In the genomic region with DNA sequence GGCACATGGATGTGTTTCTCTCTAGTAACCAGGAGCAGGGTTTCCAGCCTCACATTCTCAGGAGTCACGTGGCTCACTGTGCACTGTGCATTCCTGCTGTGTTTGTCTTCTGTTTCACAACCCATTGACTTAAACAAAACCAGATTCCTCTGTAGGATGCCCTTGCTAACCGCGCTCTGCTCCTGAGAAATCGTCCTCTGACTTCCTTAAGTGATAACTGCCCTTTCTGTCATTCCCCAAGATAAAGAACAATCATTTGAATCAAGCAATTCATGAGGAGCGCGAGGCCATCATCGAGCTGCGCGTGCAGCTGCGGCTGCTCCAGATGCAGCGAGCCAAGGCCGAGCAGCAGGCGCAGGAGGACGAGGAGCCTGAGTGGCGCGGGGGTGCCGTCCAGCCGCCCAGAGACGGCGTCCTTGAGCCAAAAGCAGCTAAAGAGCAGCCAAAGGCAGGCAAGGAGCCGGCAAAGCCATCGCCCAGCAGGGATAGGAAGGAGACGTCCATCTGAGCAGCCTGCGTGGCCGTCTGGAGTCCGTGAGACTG, we compare ENCODE assay signal across 14 cellular contexts.
DNase-seq lines count a peak whose midpoint lies in the region; ATAC-seq and TF ChIP-seq lines count a peak whose summit lies in the region.
"Had no signal": no experiment of that assay in that cellular context is flagged by ENCODE, and none has a peak within 500 bp of the region (broad histone marks: within the 10 kb centered on the region; RNA-seq: fewer than 3 reads in every experiment).

No MANE protein-coding gene starts in this region.

- H3K4me1 Mint-ChIP-seq in Caco-2 (ENCODE audit: low read depth, unreplicated experiment): peaks cover 7% of the 10 kb centered on the region
- H3K4me1 Mint-ChIP-seq: activated B cell treated with CpG ODN at 0.5 μM for 24 hours had no signal

- H3K27me3 ChIP-seq in Caco-2 (replicated peaks; ENCODE audit: control insufficient read depth, insufficient read depth, low read length): no peaks in the 10 kb centered on the region

- H3K4me3 Mint-ChIP-seq in Caco-2 (ENCODE audit: unreplicated experiment): peak overlapping the region; percentile 22
- H3K4me3 Mint-ChIP-seq: activated B cell treated with CpG ODN at 0.5 μM for 24 hours; activated naive CD8-positive, alpha-beta T cell; stimulated activated naive CD8-positive, alpha-beta T cell treated with anti-CD3 and anti-CD28 coated beads, Interleukin-15, Interleukin-2, amounts not matched to agents 100 ng/mL and 50 ng/mL, for 24 hours had no signal

- no TSS peak for BruUV-seq in Caco-2 (replicated peaks; lab: Mats Ljungman, UMichigan)

- H3K4me1 ChIP-seq in Caco-2: peaks cover 10% of the 10 kb centered on the region

- H3K27ac Mint-ChIP-seq in Caco-2 (ENCODE audit: unreplicated experiment): peak overlapping the region; percentile 7
- H3K27ac Mint-ChIP-seq: activated B cell treated with CpG ODN at 0.5 μM for 24 hours; activated naive CD8-positive, alpha-beta T cell; stimulated activated naive CD8-positive, alpha-beta T cell treated with anti-CD3 and anti-CD28 coated beads, Interleukin-15, Interleukin-2, amounts not matched to agents 100 ng/mL and 50 ng/mL, for 24 hours had no signal

- H3K4me3 ChIP-seq in Caco-2 (ENCODE audit: low read depth, low read length): no peak overlapping the region
- H3K4me3 ChIP-seq: smooth muscle cell had no signal

- intact Hi-C loops in Caco-2 (cut with micrococcal nuclease; ENCODE audit: unreplicated experiment): loop anchor here (2.0 kb wide), 1 partner anchor 21 kb away; no protein-coding TSS in a partner anchor

- POLR2A ChIA-PET in Caco-2 (lab: Charles Lee): no interaction called here

- peak; percentile 66 to 71 for DNase-seq in Caco-2
- DNase-seq in amygdala (lab: John Stamatoyannopoulos, UW): peak in 41 of 56 donors; percentile 4 to 77 (median 32)
- DNase-seq in globus pallidus (ENCODE audit: low spot score): peak; percentile 79
- peak; percentile 22 for DNase-seq in renal cortical epithelial cell (ENCODE audit: low read depth)
- no peak for DNase-seq in NCI-H510A (lab: John Stamatoyannopoulos, UW)
- DNase-seq: activated B cell treated with CpG ODN at 0.5 μM for 24 hours; DMS53; NK-92 treated with Interleukin-12 subunit alpha and Interleukin-12 subunit beta, amount 100 ng/mL, for 24 hours had no signal

- no peak for TF ChIP-seq CTCF in Caco-2 (IDR thresholded peaks at IDR 0.05; ENCODE audit: insufficient read depth in 1 of 2, low read depth in 1 of 2, low read length in 1 of 2, severe bottlenecking in 1 of 2, unreplicated experiment in 1 of 2)

- H3K27me3 Mint-ChIP-seq in Caco-2 (ENCODE audit: insufficient read depth, unreplicated experiment): no peaks in the 10 kb centered on the region
- H3K27me3 Mint-ChIP-seq: activated B cell treated with CpG ODN at 0.5 μM for 24 hours; activated naive CD8-positive, alpha-beta T cell; stimulated activated naive CD8-positive, alpha-beta T cell treated with anti-CD3 and anti-CD28 coated beads, Interleukin-15, Interleukin-2, amounts not matched to agents 100 ng/mL and 50 ng/mL, for 24 hours had no signal

- peaks cover 60% of the 10 kb centered on the region for H3K36me3 Mint-ChIP-seq in Caco-2 (ENCODE audit: insufficient read depth, unreplicated experiment)

- CTCF ChIA-PET in Caco-2 (lab: Charles Lee): no interaction called here

- ATAC-seq in GM18870 (IDR thresholded peaks at IDR 0.05; ENCODE audit: unreplicated experiment) (no peak), GM18909 (IDR thresholded peaks at IDR 0.05; ENCODE audit: poor library complexity, unreplicated experiment) (no peak), HG03571 (IDR thresholded peaks at IDR 0.05; ENCODE audit: unreplicated experiment) (no peak)

- no peaks in the 10 kb centered on the region for H3K9me3 ChIP-seq in Caco-2

- no peaks in the 10 kb centered on the region for H3K9me3 Mint-ChIP-seq in Caco-2 (ENCODE audit: unreplicated experiment)
- H3K9me3 Mint-ChIP-seq: activated B cell treated with CpG ODN at 0.5 μM for 24 hours; stimulated activated naive CD8-positive, alpha-beta T cell treated with anti-CD3 and anti-CD28 coated beads, Interleukin-15, Interleukin-2, amounts not matched to agents 100 ng/mL and 50 ng/mL, for 24 hours had no signal

- peaks cover 7% of the 10 kb centered on the region; the same call in 1 of the 2 replicates for H3K36me3 ChIP-seq in Caco-2 (ENCODE audit: control insufficient read depth, insufficient read depth, low read length)
